1 cellular context compared by ENCODE assay signal in the genomic region with DNA sequence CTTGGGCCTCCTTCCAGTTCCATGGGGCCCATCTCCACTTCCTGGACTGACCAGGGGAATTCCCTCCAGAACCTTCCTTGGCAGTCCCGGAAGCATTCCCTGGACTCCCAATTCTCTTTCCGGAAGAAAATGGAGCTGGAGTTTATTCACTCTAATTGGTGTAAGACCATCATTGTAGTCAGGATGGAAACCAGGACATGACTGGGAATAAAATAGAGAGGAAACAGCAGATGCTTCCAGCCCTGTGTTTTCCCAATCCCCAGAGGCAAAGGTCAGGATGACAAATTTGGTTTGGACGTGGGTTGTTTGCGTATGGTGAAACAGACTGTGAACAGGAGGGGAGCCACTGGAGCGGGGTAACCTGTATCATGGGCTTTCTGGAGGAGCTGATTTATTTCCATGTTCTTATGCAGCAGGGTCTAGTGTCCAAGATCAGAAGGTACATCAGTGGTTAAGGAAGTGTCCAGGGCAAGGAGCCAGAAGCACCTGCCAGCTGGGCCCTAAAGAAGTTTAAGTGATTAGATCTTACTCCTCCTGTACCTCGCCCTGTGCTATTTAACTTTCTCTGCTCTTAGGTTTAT.
TF ChIP-seq lines count a peak whose summit lies in the region.

No MANE protein-coding gene starts in this region.

TF ChIP-seq in HepG2, 621 proteins besides CTCF, POLR2A, EP300 and RAD21 (continued from another document and continues in another):
- TF ChIP-seq, protein P1, sequence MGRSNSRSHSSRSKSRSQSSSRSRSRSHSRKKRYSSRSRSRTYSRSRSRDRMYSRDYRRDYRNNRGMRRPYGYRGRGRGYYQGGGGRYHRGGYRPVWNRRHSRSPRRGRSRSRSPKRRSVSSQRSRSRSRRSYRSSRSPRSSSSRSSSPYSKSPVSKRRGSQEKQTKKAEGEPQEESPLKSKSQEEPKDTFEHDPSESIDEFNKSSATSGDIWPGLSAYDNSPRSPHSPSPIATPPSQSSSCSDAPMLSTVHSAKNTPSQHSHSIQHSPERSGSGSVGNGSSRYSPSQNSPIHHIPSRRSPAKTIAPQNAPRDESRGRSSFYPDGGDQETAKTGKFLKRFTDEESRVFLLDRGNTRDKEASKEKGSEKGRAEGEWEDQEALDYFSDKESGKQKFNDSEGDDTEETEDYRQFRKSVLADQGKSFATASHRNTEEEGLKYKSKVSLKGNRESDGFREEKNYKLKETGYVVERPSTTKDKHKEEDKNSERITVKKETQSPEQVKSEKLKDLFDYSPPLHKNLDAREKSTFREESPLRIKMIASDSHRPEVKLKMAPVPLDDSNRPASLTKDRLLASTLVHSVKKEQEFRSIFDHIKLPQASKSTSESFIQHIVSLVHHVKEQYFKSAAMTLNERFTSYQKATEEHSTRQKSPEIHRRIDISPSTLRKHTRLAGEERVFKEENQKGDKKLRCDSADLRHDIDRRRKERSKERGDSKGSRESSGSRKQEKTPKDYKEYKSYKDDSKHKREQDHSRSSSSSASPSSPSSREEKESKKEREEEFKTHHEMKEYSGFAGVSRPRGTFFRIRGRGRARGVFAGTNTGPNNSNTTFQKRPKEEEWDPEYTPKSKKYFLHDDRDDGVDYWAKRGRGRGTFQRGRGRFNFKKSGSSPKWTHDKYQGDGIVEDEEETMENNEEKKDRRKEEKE (IDR thresholded peaks at IDR 0.05), result no peak
- peak; percentile 74; the same call in 1 of the 2 replicates for TF ChIP-seq ZNF136 (CRISPR knock-in tag; IDR thresholded peaks at IDR 0.05; ENCODE audit: low read depth)
- TF ChIP-seq SMC3 (IDR thresholded peaks at IDR 0.05; ENCODE audit: low read length), result no peak
- 0 out of 2 replicates have a peak, but pooled peaks have one; percentile 23 for TF ChIP-seq GFI1 (CRISPR knock-in tag; IDR thresholded peaks at IDR 0.05; ENCODE audit: borderline replicate concordance)
- TF ChIP-seq, protein P2, sequence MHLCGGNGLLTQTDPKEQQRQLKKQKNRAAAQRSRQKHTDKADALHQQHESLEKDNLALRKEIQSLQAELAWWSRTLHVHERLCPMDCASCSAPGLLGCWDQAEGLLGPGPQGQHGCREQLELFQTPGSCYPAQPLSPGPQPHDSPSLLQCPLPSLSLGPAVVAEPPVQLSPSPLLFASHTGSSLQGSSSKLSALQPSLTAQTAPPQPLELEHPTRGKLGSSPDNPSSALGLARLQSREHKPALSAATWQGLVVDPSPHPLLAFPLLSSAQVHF (CRISPR knock-in tag; IDR thresholded peaks at IDR 0.05), result no peak
- TF ChIP-seq HNF4G (IDR thresholded peaks at IDR 0.05; ENCODE audit: borderline replicate concordance, low read depth, low read length), result peak; percentile 90
- TF ChIP-seq HNF4G (CRISPR knock-in tag; IDR thresholded peaks at IDR 0.05; ENCODE audit: borderline replicate concordance, low read depth), result peak; percentile 70
- TF ChIP-seq ZNF749 (CRISPR knock-in tag; IDR thresholded peaks at IDR 0.05; ENCODE audit: borderline replicate concordance), result no peak
- no peak for TF ChIP-seq ZNF17 (CRISPR knock-in tag; IDR thresholded peaks at IDR 0.05)
- TF ChIP-seq SALL2 (CRISPR knock-in tag; IDR thresholded peaks at IDR 0.05), result no peak
- TF ChIP-seq SP5 (CRISPR knock-in tag; IDR thresholded peaks at IDR 0.05; ENCODE audit: borderline replicate concordance, low read depth), result no peak
- no peak for TF ChIP-seq SAFB2 (CRISPR knock-in tag; IDR thresholded peaks at IDR 0.05; ENCODE audit: borderline replicate concordance, low read depth)
- TF ChIP-seq, protein P3, sequence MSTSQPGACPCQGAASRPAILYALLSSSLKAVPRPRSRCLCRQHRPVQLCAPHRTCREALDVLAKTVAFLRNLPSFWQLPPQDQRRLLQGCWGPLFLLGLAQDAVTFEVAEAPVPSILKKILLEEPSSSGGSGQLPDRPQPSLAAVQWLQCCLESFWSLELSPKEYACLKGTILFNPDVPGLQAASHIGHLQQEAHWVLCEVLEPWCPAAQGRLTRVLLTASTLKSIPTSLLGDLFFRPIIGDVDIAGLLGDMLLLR (CRISPR knock-in tag; IDR thresholded peaks at IDR 0.05), result no peak
- TF ChIP-seq CEBPG (CRISPR knock-in tag; IDR thresholded peaks at IDR 0.05), result peak; percentile 76
- TF ChIP-seq, protein P4, sequence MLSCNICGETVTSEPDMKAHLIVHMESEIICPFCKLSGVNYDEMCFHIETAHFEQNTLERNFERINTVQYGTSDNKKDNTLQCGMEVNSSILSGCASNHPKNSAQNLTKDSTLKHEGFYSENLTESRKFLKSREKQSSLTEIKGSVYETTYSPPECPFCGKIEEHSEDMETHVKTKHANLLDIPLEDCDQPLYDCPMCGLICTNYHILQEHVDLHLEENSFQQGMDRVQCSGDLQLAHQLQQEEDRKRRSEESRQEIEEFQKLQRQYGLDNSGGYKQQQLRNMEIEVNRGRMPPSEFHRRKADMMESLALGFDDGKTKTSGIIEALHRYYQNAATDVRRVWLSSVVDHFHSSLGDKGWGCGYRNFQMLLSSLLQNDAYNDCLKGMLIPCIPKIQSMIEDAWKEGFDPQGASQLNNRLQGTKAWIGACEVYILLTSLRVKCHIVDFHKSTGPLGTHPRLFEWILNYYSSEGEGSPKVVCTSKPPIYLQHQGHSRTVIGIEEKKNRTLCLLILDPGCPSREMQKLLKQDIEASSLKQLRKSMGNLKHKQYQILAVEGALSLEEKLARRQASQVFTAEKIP (CRISPR knock-in tag; IDR thresholded peaks at IDR 0.05; ENCODE audit: borderline replicate concordance), result no peak
- TF ChIP-seq, protein P5, sequence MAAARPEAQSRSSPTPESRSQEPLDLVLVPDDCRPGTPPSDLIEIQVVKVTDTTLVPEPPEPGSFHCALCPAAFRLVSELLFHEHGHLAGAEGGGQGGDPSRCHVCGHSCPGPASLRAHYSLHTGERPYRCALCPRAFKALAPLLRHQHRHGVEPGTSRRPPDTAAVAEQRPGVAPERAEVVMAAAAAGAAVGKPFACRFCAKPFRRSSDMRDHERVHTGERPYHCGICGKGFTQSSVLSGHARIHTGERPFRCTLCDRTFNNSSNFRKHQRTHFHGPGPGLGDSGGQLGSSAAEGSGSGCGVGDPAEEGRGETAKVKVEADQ (CRISPR knock-in tag; IDR thresholded peaks at IDR 0.05; ENCODE audit: borderline replicate concordance), result no peak
- no peak; the same call in 1 of the 2 replicates for TF ChIP-seq ZNF350 (CRISPR knock-in tag; IDR thresholded peaks at IDR 0.05; ENCODE audit: borderline replicate concordance, low read depth)
- TF ChIP-seq ZNF775 (CRISPR knock-in tag; IDR thresholded peaks at IDR 0.05; ENCODE audit: borderline replicate concordance), result peak; percentile 96
- TF ChIP-seq ZNF180 (CRISPR knock-in tag; IDR thresholded peaks at IDR 0.05; ENCODE audit: borderline replicate concordance, low read depth), result no peak
- TF ChIP-seq, protein P6, sequence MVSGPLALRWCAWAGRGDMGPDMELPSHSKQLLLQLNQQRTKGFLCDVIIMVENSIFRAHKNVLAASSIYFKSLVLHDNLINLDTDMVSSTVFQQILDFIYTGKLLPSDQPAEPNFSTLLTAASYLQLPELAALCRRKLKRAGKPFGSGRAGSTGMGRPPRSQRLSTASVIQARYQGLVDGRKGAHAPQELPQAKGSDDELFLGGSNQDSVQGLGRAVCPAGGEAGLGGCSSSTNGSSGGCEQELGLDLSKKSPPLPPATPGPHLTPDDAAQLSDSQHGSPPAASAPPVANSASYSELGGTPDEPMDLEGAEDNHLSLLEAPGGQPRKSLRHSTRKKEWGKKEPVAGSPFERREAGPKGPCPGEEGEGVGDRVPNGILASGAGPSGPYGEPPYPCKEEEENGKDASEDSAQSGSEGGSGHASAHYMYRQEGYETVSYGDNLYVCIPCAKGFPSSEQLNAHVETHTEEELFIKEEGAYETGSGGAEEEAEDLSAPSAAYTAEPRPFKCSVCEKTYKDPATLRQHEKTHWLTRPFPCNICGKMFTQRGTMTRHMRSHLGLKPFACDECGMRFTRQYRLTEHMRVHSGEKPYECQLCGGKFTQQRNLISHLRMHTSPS (CRISPR knock-in tag; IDR thresholded peaks at IDR 0.05; ENCODE audit: low read depth), result no peak
- TF ChIP-seq, protein P7, sequence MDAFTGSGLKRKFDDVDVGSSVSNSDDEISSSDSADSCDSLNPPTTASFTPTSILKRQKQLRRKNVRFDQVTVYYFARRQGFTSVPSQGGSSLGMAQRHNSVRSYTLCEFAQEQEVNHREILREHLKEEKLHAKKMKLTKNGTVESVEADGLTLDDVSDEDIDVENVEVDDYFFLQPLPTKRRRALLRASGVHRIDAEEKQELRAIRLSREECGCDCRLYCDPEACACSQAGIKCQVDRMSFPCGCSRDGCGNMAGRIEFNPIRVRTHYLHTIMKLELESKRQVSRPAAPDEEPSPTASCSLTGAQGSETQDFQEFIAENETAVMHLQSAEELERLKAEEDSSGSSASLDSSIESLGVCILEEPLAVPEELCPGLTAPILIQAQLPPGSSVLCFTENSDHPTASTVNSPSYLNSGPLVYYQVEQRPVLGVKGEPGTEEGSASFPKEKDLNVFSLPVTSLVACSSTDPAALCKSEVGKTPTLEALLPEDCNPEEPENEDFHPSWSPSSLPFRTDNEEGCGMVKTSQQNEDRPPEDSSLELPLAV (CRISPR knock-in tag; conservative IDR thresholded peaks at IDR 0.05; ENCODE audit: low read depth), result no peak
- TF ChIP-seq SRF (IDR thresholded peaks at IDR 0.05; ENCODE audit: low read depth, low read length), result no peak
- no peak for TF ChIP-seq ZNF530 (CRISPR knock-in tag; IDR thresholded peaks at IDR 0.05; ENCODE audit: low read depth)
- TF ChIP-seq ARID2 (CRISPR knock-in tag; IDR thresholded peaks at IDR 0.05; ENCODE audit: borderline replicate concordance), result no peak
- TF ChIP-seq MEIS2 (CRISPR knock-in tag; IDR thresholded peaks at IDR 0.05), result 0 out of 2 replicates have a peak, but pooled peaks have one; percentile 29
- TF ChIP-seq, protein P8, sequence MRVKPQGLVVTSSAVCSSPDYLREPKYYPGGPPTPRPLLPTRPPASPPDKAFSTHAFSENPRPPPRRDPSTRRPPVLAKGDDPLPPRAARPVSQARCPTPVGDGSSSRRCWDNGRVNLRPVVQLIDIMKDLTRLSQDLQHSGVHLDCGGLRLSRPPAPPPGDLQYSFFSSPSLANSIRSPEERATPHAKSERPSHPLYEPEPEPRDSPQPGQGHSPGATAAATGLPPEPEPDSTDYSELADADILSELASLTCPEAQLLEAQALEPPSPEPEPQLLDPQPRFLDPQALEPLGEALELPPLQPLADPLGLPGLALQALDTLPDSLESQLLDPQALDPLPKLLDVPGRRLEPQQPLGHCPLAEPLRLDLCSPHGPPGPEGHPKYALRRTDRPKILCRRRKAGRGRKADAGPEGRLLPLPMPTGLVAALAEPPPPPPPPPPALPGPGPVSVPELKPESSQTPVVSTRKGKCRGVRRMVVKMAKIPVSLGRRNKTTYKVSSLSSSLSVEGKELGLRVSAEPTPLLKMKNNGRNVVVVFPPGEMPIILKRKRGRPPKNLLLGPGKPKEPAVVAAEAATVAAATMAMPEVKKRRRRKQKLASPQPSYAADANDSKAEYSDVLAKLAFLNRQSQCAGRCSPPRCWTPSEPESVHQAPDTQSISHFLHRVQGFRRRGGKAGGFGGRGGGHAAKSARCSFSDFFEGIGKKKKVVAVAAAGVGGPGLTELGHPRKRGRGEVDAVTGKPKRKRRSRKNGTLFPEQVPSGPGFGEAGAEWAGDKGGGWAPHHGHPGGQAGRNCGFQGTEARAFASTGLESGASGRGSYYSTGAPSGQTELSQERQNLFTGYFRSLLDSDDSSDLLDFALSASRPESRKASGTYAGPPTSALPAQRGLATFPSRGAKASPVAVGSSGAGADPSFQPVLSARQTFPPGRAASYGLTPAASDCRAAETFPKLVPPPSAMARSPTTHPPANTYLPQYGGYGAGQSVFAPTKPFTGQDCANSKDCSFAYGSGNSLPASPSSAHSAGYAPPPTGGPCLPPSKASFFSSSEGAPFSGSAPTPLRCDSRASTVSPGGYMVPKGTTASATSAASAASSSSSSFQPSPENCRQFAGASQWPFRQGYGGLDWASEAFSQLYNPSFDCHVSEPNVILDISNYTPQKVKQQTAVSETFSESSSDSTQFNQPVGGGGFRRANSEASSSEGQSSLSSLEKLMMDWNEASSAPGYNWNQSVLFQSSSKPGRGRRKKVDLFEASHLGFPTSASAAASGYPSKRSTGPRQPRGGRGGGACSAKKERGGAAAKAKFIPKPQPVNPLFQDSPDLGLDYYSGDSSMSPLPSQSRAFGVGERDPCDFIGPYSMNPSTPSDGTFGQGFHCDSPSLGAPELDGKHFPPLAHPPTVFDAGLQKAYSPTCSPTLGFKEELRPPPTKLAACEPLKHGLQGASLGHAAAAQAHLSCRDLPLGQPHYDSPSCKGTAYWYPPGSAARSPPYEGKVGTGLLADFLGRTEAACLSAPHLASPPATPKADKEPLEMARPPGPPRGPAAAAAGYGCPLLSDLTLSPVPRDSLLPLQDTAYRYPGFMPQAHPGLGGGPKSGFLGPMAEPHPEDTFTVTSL (CRISPR knock-in tag; IDR thresholded peaks at IDR 0.05; ENCODE audit: borderline replicate concordance), result peak; percentile 87; the same call in 1 of the 2 replicates
- no peak for TF ChIP-seq ZNF235 (CRISPR knock-in tag; IDR thresholded peaks at IDR 0.05; ENCODE audit: borderline replicate concordance)
- no peak; the same call in 1 of the 2 replicates for TF ChIP-seq WIZ (CRISPR knock-in tag; IDR thresholded peaks at IDR 0.05)
- TF ChIP-seq ZC3H4 (CRISPR knock-in tag; IDR thresholded peaks at IDR 0.05; ENCODE audit: borderline replicate concordance), result no peak
- TF ChIP-seq ZMYM3 (CRISPR knock-in tag; IDR thresholded peaks at IDR 0.05), result peak; percentile 35; the same call in 1 of the 2 replicates
- no peak for TF ChIP-seq ZNF550 (CRISPR knock-in tag; IDR thresholded peaks at IDR 0.05; ENCODE audit: borderline replicate concordance)
- TF ChIP-seq, protein P9, sequence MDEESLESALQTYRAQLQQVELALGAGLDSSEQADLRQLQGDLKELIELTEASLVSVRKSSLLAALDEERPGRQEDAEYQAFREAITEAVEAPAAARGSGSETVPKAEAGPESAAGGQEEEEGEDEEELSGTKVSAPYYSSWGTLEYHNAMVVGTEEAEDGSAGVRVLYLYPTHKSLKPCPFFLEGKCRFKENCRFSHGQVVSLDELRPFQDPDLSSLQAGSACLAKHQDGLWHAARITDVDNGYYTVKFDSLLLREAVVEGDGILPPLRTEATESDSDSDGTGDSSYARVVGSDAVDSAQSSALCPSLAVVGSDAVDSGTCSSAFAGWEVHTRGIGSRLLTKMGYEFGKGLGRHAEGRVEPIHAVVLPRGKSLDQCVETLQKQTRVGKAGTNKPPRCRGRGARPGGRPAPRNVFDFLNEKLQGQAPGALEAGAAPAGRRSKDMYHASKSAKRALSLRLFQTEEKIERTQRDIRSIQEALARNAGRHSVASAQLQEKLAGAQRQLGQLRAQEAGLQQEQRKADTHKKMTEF (CRISPR knock-in tag; IDR thresholded peaks at IDR 0.05), result peak; percentile 79; the same call in 1 of the 2 replicates
- TF ChIP-seq SPEN (CRISPR knock-in tag; IDR thresholded peaks at IDR 0.05; ENCODE audit: low read depth), result no peak
- no peak for TF ChIP-seq ZNF121 (CRISPR knock-in tag; IDR thresholded peaks at IDR 0.05)
- TF ChIP-seq MTA1 (CRISPR knock-in tag; IDR thresholded peaks at IDR 0.05; ENCODE audit: borderline replicate concordance), result no peak
- TF ChIP-seq ZNF333 (CRISPR knock-in tag; IDR thresholded peaks at IDR 0.05; ENCODE audit: borderline replicate concordance), result no peak
- TF ChIP-seq ZBTB42 (CRISPR knock-in tag; IDR thresholded peaks at IDR 0.05), result no peak
- TF ChIP-seq KLF13 (CRISPR knock-in tag; IDR thresholded peaks at IDR 0.05), result no peak
- TF ChIP-seq CBX5 (CRISPR knock-in tag; IDR thresholded peaks at IDR 0.05; ENCODE audit: borderline replicate concordance), result no peak
